15 cellular contexts compared by ENCODE assay signal in the genomic region with DNA sequence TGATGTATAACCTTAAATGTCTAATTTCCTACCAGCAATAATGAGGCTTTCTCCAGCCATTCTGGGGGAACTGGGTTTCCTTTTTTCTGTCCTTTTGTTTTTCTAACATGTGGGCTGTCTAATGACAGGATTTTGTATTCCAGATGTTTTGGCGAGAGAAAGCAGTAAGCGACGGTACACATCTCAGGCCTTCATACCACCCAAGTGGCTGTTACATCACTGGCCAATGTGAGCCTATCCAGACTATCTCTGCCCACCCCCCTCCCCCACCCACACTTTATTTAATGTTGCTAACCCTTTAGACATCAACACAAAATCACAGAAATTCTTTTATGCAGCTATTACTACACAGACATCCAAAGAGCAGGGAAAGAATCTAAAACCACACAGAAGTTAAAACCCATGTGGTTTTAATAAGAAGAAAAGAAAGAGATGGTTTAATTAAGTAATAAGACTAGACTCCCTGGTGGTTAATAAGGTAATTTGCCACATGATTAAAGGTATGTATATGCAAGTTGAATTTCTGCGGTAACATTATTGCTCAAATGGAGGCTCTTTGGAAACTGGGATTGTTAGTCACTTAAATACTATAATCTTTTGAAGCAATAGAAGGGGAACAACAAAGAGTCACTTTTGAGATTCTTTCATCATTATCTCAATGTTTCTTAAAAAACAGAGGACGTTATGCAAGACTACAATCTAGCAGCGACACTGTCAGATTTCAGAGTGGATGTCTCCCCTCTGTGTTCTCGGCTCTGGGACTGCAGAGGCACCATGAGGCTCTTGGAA.
A peak's percentile ranks its signal among the peaks of the same experiment; 100 is the strongest.
DNase-seq lines count a peak whose midpoint lies in the region; ATAC-seq and TF ChIP-seq lines count a peak whose summit lies in the region.
"Had no signal": no experiment of that assay in that cellular context is flagged by ENCODE, and none has a peak within 500 bp of the region (broad histone marks: within the 10 kb centered on the region; RNA-seq: fewer than 3 reads in every experiment).

No MANE protein-coding gene starts in this region.

- ATAC-seq in Right ventricle myocardium inferior (peak; percentile 68), HG02798 (IDR thresholded peaks at IDR 0.05; ENCODE audit: poor library complexity, unreplicated experiment) (no peak)

- no peak for DNase-seq in Right ventricle myocardium inferior (ENCODE audit: missing footprints)
- DNase-seq in right atrium auricular region (ENCODE audit: low spot score), result no peak
- peak; percentile 82 for DNase-seq in amniotic epithelial cell (ENCODE audit: low read depth)
- DNase-seq in hepatocyte (ENCODE audit: low spot score), result peak; percentile 37
- DNase-seq in stimulated activated CD4-positive, alpha-beta T cell treated with anti-CD3 and anti-CD28 coated beads, Interleukin-4, amount 100 ng/mL, for 24 hours, result no peak
- no peak for DNase-seq in activated CD8-positive, alpha-beta memory T cell treated with anti-CD3 and anti-CD28 coated beads, Interleukin-2, amount 50 U/mL, for 4 hours
- DNase-seq in esophagus squamous epithelium (lab: John Stamatoyannopoulos, UW), result no peak
- DNase-seq: 8988T, activated gamma-delta T cell, NCI-H1417 treated with DMSO at 0.1 percent for 48 hours, NCI-H524 treated with DMSO at 0.1 percent for 48 hours had no signal

- TF ChIP-seq POLR2A in esophagus squamous epithelium (IDR thresholded peaks at IDR 0.05), result no peak

- intact Hi-C loops in Right ventricle myocardium inferior (cut with DNase I), result loop anchor here (5.0 kb wide), 1 partner anchor 157 kb away; no protein-coding TSS in a partner anchor
- intact Hi-C loops in esophagus squamous epithelium (cut with DNase I), result no loop called here

- no peaks in the 10 kb centered on the region for H3K36me3 ChIP-seq in right atrium auricular region
- no peaks in the 10 kb centered on the region for H3K36me3 ChIP-seq in hepatocyte (replicated peaks; ENCODE audit: insufficient read depth, low read depth)
- no peaks in the 10 kb centered on the region for H3K36me3 ChIP-seq in esophagus squamous epithelium
- H3K36me3 ChIP-seq: cardiac muscle cell, neural progenitor cell had no signal

- no peak overlapping the region for H3K4me2 ChIP-seq in hepatocyte
- H3K4me2 ChIP-seq: neural progenitor cell had no signal

- no peaks in the 10 kb centered on the region for H3K9me2 ChIP-seq in hepatocyte (replicated peaks; ENCODE audit: insufficient read depth)

- no peaks in the 10 kb centered on the region for H3K79me2 ChIP-seq in hepatocyte

- H3K27ac ChIP-seq in right atrium auricular region, result peak overlapping the region in 1 of 2 donors; percentile 42
- peak overlapping the region; percentile 57 for H3K27ac ChIP-seq in hepatocyte
- peak overlapping the region in 2 of 4 donors; percentile 29 to 58 for H3K27ac ChIP-seq in esophagus squamous epithelium
- H3K27ac ChIP-seq: cardiac muscle cell, neural progenitor cell had no signal

- no peaks in the 10 kb centered on the region for H4K20me1 ChIP-seq in hepatocyte (ENCODE audit: insufficient read depth, poor library complexity, severe bottlenecking)

- 42% methylated on average over 7 of the region's 7 CpGs for WGBS in hepatocyte (ENCODE audit: low lambda C conversion rate, missing lambda C conversion rate)
- 77 to 81% methylated on average over 7 of the region's 7 CpGs for WGBS in esophagus squamous epithelium, 2 donors

- TF ChIP-seq CTCF in right atrium auricular region (IDR thresholded peaks at IDR 0.05), result no peak
- TF ChIP-seq CTCF in hepatocyte (IDR thresholded peaks at IDR 0.05; ENCODE audit: poor library complexity), result no peak
- no peak for TF ChIP-seq CTCF in esophagus squamous epithelium (IDR thresholded peaks at IDR 0.05)

- no peak overlapping the region for H2AFZ ChIP-seq in hepatocyte
- H2AFZ ChIP-seq: neural progenitor cell had no signal

- H3K4me3 ChIP-seq in right atrium auricular region (no peak overlapping the region), hepatocyte (no peak overlapping the region), esophagus squamous epithelium (no peak overlapping the region)
- H3K4me3 ChIP-seq: cardiac muscle cell, lung, neural progenitor cell had no signal

- H3K4me1 ChIP-seq in right atrium auricular region (no peaks in the 10 kb centered on the region), hepatocyte (ENCODE audit: insufficient read depth) (peaks cover 22% of the 10 kb centered on the region), esophagus squamous epithelium (no peaks in the 10 kb centered on the region)
- H3K4me1 ChIP-seq: neural progenitor cell had no signal

- H3K27me3 ChIP-seq in right atrium auricular region (no peaks in the 10 kb centered on the region), hepatocyte (no peaks in the 10 kb centered on the region), esophagus squamous epithelium (no peaks in the 10 kb centered on the region)
- H3K27me3 ChIP-seq: cardiac muscle cell, neural progenitor cell had no signal

- H3K9me3 ChIP-seq in right atrium auricular region (no peaks in the 10 kb centered on the region), hepatocyte (ENCODE audit: low read depth) (no peaks in the 10 kb centered on the region), esophagus squamous epithelium (no peaks in the 10 kb centered on the region)

Comparison
In these comparisons a context has a peak if more than half of its experiments do, and no peak if none do; other contexts are left out.
1. DNase-seq: peak in amniotic epithelial cell (single experiment) and hepatocyte (single experiment); none in Right ventricle myocardium inferior (single experiment), right atrium auricular region (single experiment), stimulated activated CD4-positive, alpha-beta T cell treated with anti-CD3 and anti-CD28 coated beads, Interleukin-4, amount 100 ng/mL, for 24 hours (single experiment), activated CD8-positive, alpha-beta memory T cell treated with anti-CD3 and anti-CD28 coated beads, Interleukin-2, amount 50 U/mL, for 4 hours (single experiment) and esophagus squamous epithelium (single experiment).